8 cellular contexts compared by ENCODE assay signal in the genomic region with DNA sequence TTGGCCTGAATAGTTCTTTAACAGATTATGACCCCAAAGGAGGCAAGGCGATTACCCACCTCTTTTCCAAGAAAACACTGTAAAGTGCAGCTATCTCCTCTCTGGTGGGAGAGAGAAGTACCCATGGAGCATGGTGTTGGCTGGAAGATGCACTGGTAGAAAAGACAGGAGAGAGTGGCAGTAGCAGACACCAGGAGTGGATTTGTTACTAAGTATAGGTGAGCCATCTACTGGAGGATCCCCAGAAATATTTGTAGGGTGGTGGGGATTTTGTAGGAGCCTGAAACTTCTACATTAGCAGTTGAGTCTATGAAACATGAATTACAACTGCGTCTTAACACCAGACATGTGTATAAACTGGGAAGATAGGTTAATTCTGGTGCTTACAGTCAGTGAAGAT.
DNase-seq lines count a peak whose midpoint lies in the region; ATAC-seq, FAIRE-seq and TF ChIP-seq lines count a peak whose summit lies in the region.

No MANE protein-coding gene starts in this region.

- CTCF ChIA-PET in AG04450 (lab: Charles Lee), result interaction anchor here (0.5 to 1.2 kb wide), 7 partner anchors 10 to 553 kb away, joined by 3 to 8 read pairs (median 3); no protein-coding TSS in a partner anchor

- no peak for ATAC-seq in natural killer cell treated with Interleukin-12 subunit alpha and Interleukin-12 subunit beta and Interleukin-15 and Interleukin-18, amount 100 ng/mL, for 72 hours

- peak overlapping the region in 1 of 2 donors; percentile 31 for H3K27ac Mint-ChIP-seq in natural killer cell treated with Interleukin-12 subunit alpha and Interleukin-12 subunit beta and Interleukin-15 and Interleukin-18, amount 100 ng/mL, for 72 hours
- H3K27ac Mint-ChIP-seq in endothelial cell (ENCODE audit: unreplicated experiment), result no peak overlapping the region

- no peak for FAIRE-seq in RCC 7860 (lab: Jason Lieb, UNC)

- no peak overlapping the region for H3K4me3 ChIP-seq in AG04450 (ENCODE audit: low read depth, low read length)
- no peak overlapping the region for H3K4me3 ChIP-seq in fibroblast of the aortic adventitia (ENCODE audit: low read depth, low read length)
- H3K4me3 ChIP-seq in testis, result no peak overlapping the region

- 83 to 90% methylated on average over 2 of the region's 2 CpGs for WGBS in testis, 2 donors

- no peak for TF ChIP-seq POLR2A in testis (IDR thresholded peaks at IDR 0.05)

- H3K27me3 ChIP-seq in AG04450 (ENCODE audit: control insufficient read depth, insufficient read depth, low read length) (no peaks in the 10 kb centered on the region), testis (no peaks in the 10 kb centered on the region)

- H3K4me3 Mint-ChIP-seq in natural killer cell treated with Interleukin-12 subunit alpha and Interleukin-12 subunit beta and Interleukin-15 and Interleukin-18, amount 100 ng/mL, for 72 hours, result no peak overlapping the region
- no peak overlapping the region for H3K4me3 Mint-ChIP-seq in endothelial cell (ENCODE audit: unreplicated experiment)

- no peaks in the 10 kb centered on the region for H3K9me3 Mint-ChIP-seq in natural killer cell treated with Interleukin-12 subunit alpha and Interleukin-12 subunit beta and Interleukin-15 and Interleukin-18, amount 100 ng/mL, for 72 hours
- no peaks in the 10 kb centered on the region for H3K9me3 Mint-ChIP-seq in endothelial cell (ENCODE audit: unreplicated experiment)

- no peaks in the 10 kb centered on the region for H3K4me1 ChIP-seq in testis

- no peaks in the 10 kb centered on the region for H3K36me3 Mint-ChIP-seq in natural killer cell treated with Interleukin-12 subunit alpha and Interleukin-12 subunit beta and Interleukin-15 and Interleukin-18, amount 100 ng/mL, for 72 hours
- no peaks in the 10 kb centered on the region for H3K36me3 Mint-ChIP-seq in endothelial cell (ENCODE audit: low read depth, unreplicated experiment)

- H3K27me3 Mint-ChIP-seq in natural killer cell treated with Interleukin-12 subunit alpha and Interleukin-12 subunit beta and Interleukin-15 and Interleukin-18, amount 100 ng/mL, for 72 hours, result no peaks in the 10 kb centered on the region
- H3K27me3 Mint-ChIP-seq in endothelial cell (ENCODE audit: unreplicated experiment), result peaks cover 1% of the 10 kb centered on the region

- H3K9me3 ChIP-seq in AG04450 (ENCODE audit: control insufficient read depth, insufficient read depth, low read length), result 0 out of 2 replicates have a peak, but pooled peaks cover 2% of the 10 kb centered on the region
- no peaks in the 10 kb centered on the region for H3K9me3 ChIP-seq in testis

- no peaks in the 10 kb centered on the region for H3K36me3 ChIP-seq in testis (ENCODE audit: low read depth, missing control alignments)

- H3K4me1 Mint-ChIP-seq in natural killer cell treated with Interleukin-12 subunit alpha and Interleukin-12 subunit beta and Interleukin-15 and Interleukin-18, amount 100 ng/mL, for 72 hours (ENCODE audit: low read depth in 2 of 2), result peaks cover 0 to 7% of the 10 kb centered on the region in 2 donors
- peaks cover 6% of the 10 kb centered on the region for H3K4me1 Mint-ChIP-seq in endothelial cell (ENCODE audit: unreplicated experiment)

- H3K27ac ChIP-seq in AG04450 (ENCODE audit: low read depth, low read length) (no peak overlapping the region), testis (no peak overlapping the region)

- intact Hi-C loops in testis (cut with DNase I; ENCODE audit: low total_unique reads), result no loop called here

- no peak for DNase-seq in AG04450 (ENCODE audit: low read depth, low spot score)
- DNase-seq in RCC 7860 (ENCODE audit: low spot score), result peak; percentile 15
- peak; percentile 70 for DNase-seq in fibroblast of the aortic adventitia (ENCODE audit: low read depth)
- DNase-seq in natural killer cell treated with Interleukin-12 subunit alpha and Interleukin-12 subunit beta and Interleukin-15 and Interleukin-18, amount 100 ng/mL, for 72 hours (ENCODE audit: low spot score), result no peak
- no peak for DNase-seq in endothelial cell (ENCODE audit: low spot score)
- DNase-seq in activated T-cell treated with anti-CD3 and anti-CD28 coated beads, Interleukin-2, amount 50 U/mL, for 48 hours, result no peak
- no peak for DNase-seq in testis

- POLR2A ChIA-PET in AG04450 (lab: Yijun Ruan, JAX), result no interaction called here

- peak; percentile 38 for TF ChIP-seq CTCF in AG04450 (IDR thresholded peaks at IDR 0.05; ENCODE audit: low read depth, low read length)
- TF ChIP-seq CTCF in GM12873 (IDR thresholded peaks at IDR 0.05; ENCODE audit: insufficient read depth, low read depth, low read length, missing control alignments), result peak; percentile 12
- TF ChIP-seq CTCF in fibroblast of the aortic adventitia (IDR thresholded peaks at IDR 0.05; ENCODE audit: insufficient read depth, low read length), result peak; percentile 38
- no peak for TF ChIP-seq CTCF in endothelial cell (IDR thresholded peaks at IDR 0.05; ENCODE audit: unreplicated experiment)
- TF ChIP-seq CTCF in testis (IDR thresholded peaks at IDR 0.05), result no peak

Comparison
In these comparisons a context has a peak if more than half of its experiments do, and no peak if none do; other contexts are left out.
1. DNase-seq: peak in RCC 7860 (single experiment) and fibroblast of the aortic adventitia (single experiment); none in AG04450 (single experiment), natural killer cell treated with Interleukin-12 subunit alpha and Interleukin-12 subunit beta and Interleukin-15 and Interleukin-18, amount 100 ng/mL, for 72 hours (single experiment), endothelial cell (single experiment), activated T-cell treated with anti-CD3 and anti-CD28 coated beads, Interleukin-2, amount 50 U/mL, for 48 hours (0 of 2) and testis (single experiment).
2. CTCF ChIP-seq: peak in AG04450 (single experiment), GM12873 (single experiment) and fibroblast of the aortic adventitia (single experiment); none in endothelial cell (single experiment) and testis (0 of 3).